In the genomic region with DNA sequence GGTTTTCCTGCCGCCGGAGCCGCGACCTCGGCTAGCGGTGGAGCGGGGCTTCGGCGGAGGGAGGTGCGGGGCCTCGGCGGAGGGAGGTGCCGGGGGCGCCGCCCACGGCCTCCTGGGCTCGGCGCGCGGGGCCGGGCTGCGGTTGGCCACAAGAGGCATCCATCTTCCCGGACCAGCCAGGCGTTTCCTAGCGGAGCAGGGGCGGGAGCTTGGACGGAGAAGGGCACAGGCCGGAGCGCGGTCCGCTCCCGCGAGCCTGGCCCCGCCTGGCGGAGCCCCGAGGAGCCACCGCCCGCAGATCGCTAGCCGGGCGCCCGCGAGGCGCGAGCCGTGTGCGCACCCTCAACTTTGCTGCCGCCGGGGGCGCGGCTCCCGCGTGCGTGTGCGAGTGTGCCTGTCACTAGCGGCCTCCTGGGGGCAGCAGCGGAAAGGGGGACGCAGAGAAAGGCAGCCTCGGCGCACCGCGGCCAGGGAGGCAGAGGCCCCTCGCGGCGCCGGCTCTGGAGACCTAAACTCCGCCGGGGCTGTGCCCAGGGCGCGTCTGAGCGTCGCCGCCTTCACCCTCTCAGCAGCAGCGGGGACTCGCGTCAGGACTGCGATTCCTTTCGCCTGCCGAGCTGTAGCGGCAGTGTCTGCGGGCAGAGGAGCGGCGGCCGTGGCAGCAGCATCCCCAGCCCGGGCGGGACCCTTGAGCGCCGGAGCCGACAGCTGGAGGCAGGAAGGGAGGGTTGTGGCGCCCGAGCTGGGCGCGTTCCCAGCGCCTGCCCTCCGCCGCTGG, we compare ENCODE assay signal across 8 cellular contexts.
DNase-seq lines count a peak whose midpoint lies in the region; ATAC-seq lines count a peak whose summit lies in the region.

No MANE protein-coding gene starts in this region.

- ATAC-seq in GM19438 (IDR thresholded peaks at IDR 0.05; ENCODE audit: low read depth, unreplicated experiment), result peak; percentile 94
- ATAC-seq in HG03565 (IDR thresholded peaks at IDR 0.05; ENCODE audit: unreplicated experiment), result peak; percentile 97
- ATAC-seq in effector memory CD8-positive, alpha-beta T cell (replicated peaks), result peak; percentile 92
- peak; percentile 91 for ATAC-seq in memory B cell (ENCODE audit: low read depth)

- H3K4me1 Mint-ChIP-seq in effector memory CD8-positive, alpha-beta T cell (ENCODE audit: low read depth in 2 of 2), result peaks cover 6 to 9% of the 10 kb centered on the region in 2 donors
- H3K4me1 Mint-ChIP-seq in memory B cell, result peaks cover 7% of the 10 kb centered on the region

- H3K9me3 Mint-ChIP-seq in effector memory CD8-positive, alpha-beta T cell, result no peaks in the 10 kb centered on the region
- H3K9me3 Mint-ChIP-seq in memory B cell, result no peaks in the 10 kb centered on the region

- peak overlapping the region; percentile 94 for H3K4me3 Mint-ChIP-seq in effector memory CD8-positive, alpha-beta T cell
- H3K4me3 Mint-ChIP-seq in memory B cell, result peak overlapping the region; percentile 68

- H3K36me3 Mint-ChIP-seq in effector memory CD8-positive, alpha-beta T cell (ENCODE audit: insufficient read depth), result peaks cover 5% of the 10 kb centered on the region
- H3K36me3 Mint-ChIP-seq in memory B cell, result no peaks in the 10 kb centered on the region

- peak; percentile 92 for DNase-seq in CD1c-positive myeloid dendritic cell (ENCODE audit: extremely low spot score)
- peak; percentile 96 for DNase-seq in NCI-H82 (lab: John Stamatoyannopoulos, UW)
- DNase-seq in activated CD8-positive, alpha-beta memory T cell treated with anti-CD3 and anti-CD28 coated beads for 24 hours, result peak; percentile 91
- peak; percentile 68 to 73 (median 73) for DNase-seq in effector memory CD8-positive, alpha-beta T cell
- peak; percentile 71 to 75 for DNase-seq in memory B cell (ENCODE audit: low spot score in 2 of 2)
- peak; percentile 39 to 63 (median 60) for DNase-seq in stimulated activated CD4-positive, alpha-beta T cell treated with anti-CD3 and anti-CD28 coated beads, TNF-alpha, amount 100 ng/mL, for 48 hours (ENCODE audit: low read depth in 3 of 3)

- no peak overlapping the region for H3K27ac Mint-ChIP-seq in effector memory CD8-positive, alpha-beta T cell
- H3K27ac Mint-ChIP-seq in memory B cell, result no peak overlapping the region

- peaks cover 13 to 29% of the 10 kb centered on the region in 2 donors for H3K27me3 Mint-ChIP-seq in effector memory CD8-positive, alpha-beta T cell
- peaks cover 4% of the 10 kb centered on the region for H3K27me3 Mint-ChIP-seq in memory B cell

Comparison
In these comparisons a context has a peak if more than half of its experiments do, and no peak if none do; other contexts are left out.
1. Peak in every context shown above with its lines: DNase-seq and ATAC-seq.